ENCODE assay signal across 8 cellular contexts in the genomic region with DNA sequence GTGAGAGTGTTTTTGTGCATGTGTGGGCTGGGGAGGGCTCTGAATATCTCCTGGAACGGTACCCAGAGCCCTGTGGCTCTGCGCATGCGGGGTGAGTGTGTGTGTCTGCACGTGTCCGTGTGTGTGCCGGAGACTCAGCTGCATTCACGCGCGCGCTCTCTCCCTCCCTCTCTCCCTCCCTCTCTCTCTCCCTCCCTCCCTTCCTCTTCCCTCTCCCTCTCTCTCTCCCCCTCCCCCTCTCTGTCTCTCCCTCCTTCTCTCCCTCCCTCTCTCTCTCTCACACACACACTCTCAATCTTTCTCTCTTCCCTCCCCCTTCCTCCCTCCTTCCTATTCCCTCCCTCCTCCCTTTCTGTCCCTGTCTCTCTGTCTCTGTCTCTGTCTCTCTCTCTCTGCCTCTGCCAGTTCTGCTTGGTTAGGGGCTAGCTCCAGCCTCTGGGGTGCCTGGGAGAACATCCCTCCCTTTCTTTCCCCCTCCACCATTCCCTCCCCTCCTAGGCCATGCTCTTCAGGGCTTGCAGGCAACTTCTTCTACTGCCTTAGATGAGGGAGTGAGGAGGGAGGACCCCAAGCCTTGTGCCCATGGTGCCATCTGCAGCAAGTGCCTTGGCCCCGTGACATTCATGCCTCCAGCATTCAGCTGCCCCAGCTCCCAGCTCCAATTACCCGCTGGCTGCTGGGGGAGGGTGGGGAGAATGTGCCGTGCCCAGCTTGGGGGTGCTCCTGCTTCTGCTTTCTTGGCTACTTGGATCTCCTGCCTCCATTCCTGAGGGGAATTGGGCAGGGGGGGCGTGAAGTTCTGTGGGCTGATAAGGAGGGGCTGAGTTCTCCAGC. TPM values are rescaled to one million over a fixed set of nuclear protein-coding genes. Genes with fewer than 3 reads are reported as not detected.
DNase-seq lines count a peak whose midpoint lies in the region; ATAC-seq and TF ChIP-seq lines count a peak whose summit lies in the region.

No MANE protein-coding gene starts in this region.

- H3K4me1 Mint-ChIP-seq in activated T-helper 1 cell treated with anti-CD3 and anti-CD28 coated beads, Interleukin-12 subunit alpha, Interleukin-12 subunit beta, Interleukin-2, Interleukin-4 antibody, amounts not matched to agents 30 ng/mL and 10 ng/mL and 1 ng/mL, durations not matched to agents 14 hours and 24 hours and 36 hours (ENCODE audit: low read depth) = peaks cover 44% of the 10 kb centered on the region
- peaks cover 70% of the 10 kb centered on the region for H3K4me1 Mint-ChIP-seq in neural crest cell
- H3K4me1 Mint-ChIP-seq in stimulated activated naive CD8-positive, alpha-beta T cell treated with anti-CD3 and anti-CD28 coated beads, Interleukin-15, Interleukin-2, amounts not matched to agents 100 ng/mL and 50 ng/mL, for 24 hours (ENCODE audit: low read depth) = peaks cover 70% of the 10 kb centered on the region

- intact Hi-C loops in activated T-helper 1 cell treated with anti-CD3 and anti-CD28 coated beads, Interleukin-12 subunit alpha, Interleukin-12 subunit beta, Interleukin-2, Interleukin-4 antibody, amounts not matched to agents 30 ng/mL and 10 ng/mL and 1 ng/mL, durations not matched to agents 14 hours and 24 hours and 36 hours (cut with micrococcal nuclease) = loop anchor here (2.0 to 5.0 kb wide), 4 partner anchors 14 to 98 kb away; a partner anchor contains a TSS

- H3K36me3 Mint-ChIP-seq in activated T-helper 1 cell treated with anti-CD3 and anti-CD28 coated beads, Interleukin-12 subunit alpha, Interleukin-12 subunit beta, Interleukin-2, Interleukin-4 antibody, amounts not matched to agents 30 ng/mL and 10 ng/mL and 1 ng/mL, durations not matched to agents 14 hours and 24 hours and 36 hours (ENCODE audit: low read depth) = no peaks in the 10 kb centered on the region
- no peaks in the 10 kb centered on the region for H3K36me3 Mint-ChIP-seq in neural crest cell (ENCODE audit: low read depth)
- no peaks in the 10 kb centered on the region for H3K36me3 Mint-ChIP-seq in stimulated activated naive CD8-positive, alpha-beta T cell treated with anti-CD3 and anti-CD28 coated beads, Interleukin-15, Interleukin-2, amounts not matched to agents 100 ng/mL and 50 ng/mL, for 24 hours (ENCODE audit: low read depth)

- peaks cover 17% of the 10 kb centered on the region for H3K27me3 Mint-ChIP-seq in activated T-helper 1 cell treated with anti-CD3 and anti-CD28 coated beads, Interleukin-12 subunit alpha, Interleukin-12 subunit beta, Interleukin-2, Interleukin-4 antibody, amounts not matched to agents 30 ng/mL and 10 ng/mL and 1 ng/mL, durations not matched to agents 14 hours and 24 hours and 36 hours (ENCODE audit: insufficient read depth)
- no peaks in the 10 kb centered on the region for H3K27me3 Mint-ChIP-seq in neural crest cell (ENCODE audit: low read depth)
- H3K27me3 Mint-ChIP-seq in stimulated activated naive CD8-positive, alpha-beta T cell treated with anti-CD3 and anti-CD28 coated beads, Interleukin-15, Interleukin-2, amounts not matched to agents 100 ng/mL and 50 ng/mL, for 24 hours = no peaks in the 10 kb centered on the region

- DNase-seq in AG10803 (ENCODE audit: low read depth) = peak; percentile 90
- DNase-seq in HK-2 (ENCODE audit: unreplicated experiment) = peak; percentile 55
- DNase-seq in RKO (ENCODE audit: low spot score) = peak; percentile 82
- DNase-seq in activated T-helper 1 cell treated with anti-CD3 and anti-CD28 coated beads, Interleukin-12 subunit alpha, Interleukin-12 subunit beta, Interleukin-2, Interleukin-4 antibody, amounts not matched to agents 30 ng/mL and 10 ng/mL and 1 ng/mL, durations not matched to agents 14 hours and 24 hours and 36 hours (ENCODE audit: low spot score) = peak; percentile 55
- DNase-seq in fibroblast of peridontal ligament (ENCODE audit: extremely low read depth) = peak; percentile 89
- peak; percentile 53 for DNase-seq in neural crest cell (ENCODE audit: low read depth, low spot score)

- no peak for TF ChIP-seq CTCF in AG10803 (conservative IDR thresholded peaks at IDR 0.05; ENCODE audit: low read length)
- TF ChIP-seq CTCF in neural crest cell (conservative IDR thresholded peaks at IDR 0.05) = no peak

- H3K9me3 Mint-ChIP-seq in activated T-helper 1 cell treated with anti-CD3 and anti-CD28 coated beads, Interleukin-12 subunit alpha, Interleukin-12 subunit beta, Interleukin-2, Interleukin-4 antibody, amounts not matched to agents 30 ng/mL and 10 ng/mL and 1 ng/mL, durations not matched to agents 14 hours and 24 hours and 36 hours = no peaks in the 10 kb centered on the region
- H3K9me3 Mint-ChIP-seq in neural crest cell = no peaks in the 10 kb centered on the region
- no peaks in the 10 kb centered on the region for H3K9me3 Mint-ChIP-seq in stimulated activated naive CD8-positive, alpha-beta T cell treated with anti-CD3 and anti-CD28 coated beads, Interleukin-15, Interleukin-2, amounts not matched to agents 100 ng/mL and 50 ng/mL, for 24 hours

- peak overlapping the region; percentile 79 for H3K27ac Mint-ChIP-seq in activated T-helper 1 cell treated with anti-CD3 and anti-CD28 coated beads, Interleukin-12 subunit alpha, Interleukin-12 subunit beta, Interleukin-2, Interleukin-4 antibody, amounts not matched to agents 30 ng/mL and 10 ng/mL and 1 ng/mL, durations not matched to agents 14 hours and 24 hours and 36 hours
- peak overlapping the region; percentile 81 for H3K27ac Mint-ChIP-seq in neural crest cell (ENCODE audit: unreplicated experiment)
- H3K27ac Mint-ChIP-seq in stimulated activated naive CD8-positive, alpha-beta T cell treated with anti-CD3 and anti-CD28 coated beads, Interleukin-15, Interleukin-2, amounts not matched to agents 100 ng/mL and 50 ng/mL, for 24 hours = peak overlapping the region; percentile 94

- H3K4me3 Mint-ChIP-seq in activated T-helper 1 cell treated with anti-CD3 and anti-CD28 coated beads, Interleukin-12 subunit alpha, Interleukin-12 subunit beta, Interleukin-2, Interleukin-4 antibody, amounts not matched to agents 30 ng/mL and 10 ng/mL and 1 ng/mL, durations not matched to agents 14 hours and 24 hours and 36 hours = peak overlapping the region; percentile 77
- peak overlapping the region; percentile 85 for H3K4me3 Mint-ChIP-seq in neural crest cell
- peak overlapping the region; percentile 85 for H3K4me3 Mint-ChIP-seq in stimulated activated naive CD8-positive, alpha-beta T cell treated with anti-CD3 and anti-CD28 coated beads, Interleukin-15, Interleukin-2, amounts not matched to agents 100 ng/mL and 50 ng/mL, for 24 hours

- peak overlapping the region; percentile 41 for H3K4me3 ChIP-seq in AG10803 (ENCODE audit: low read length)

- no peak for ATAC-seq in HG03139 (IDR thresholded peaks at IDR 0.05; ENCODE audit: unreplicated experiment)

RNA-seq across cellular contexts. Expression of a gene that starts 6.4 kb away (rescaled TPM):
- total RNA-seq in activated T-helper 1 cell treated with anti-CD3 and anti-CD28 coated beads, Interleukin-12 subunit alpha, Interleukin-12 subunit beta, Interleukin-2, Interleukin-4 antibody, amounts not matched to agents 30 ng/mL and 10 ng/mL and 1 ng/mL, durations not matched to agents 14 hours and 24 hours and 36 hours = 2.9 and 3.5 TPM in 2 replicates
- total RNA-seq in neural crest cell = 15.0 and 15.3 TPM in 2 replicates

RNA-seq across cellular contexts. Expression of a gene that starts 14.9 kb away (rescaled TPM):
- total RNA-seq in activated T-helper 1 cell treated with anti-CD3 and anti-CD28 coated beads, Interleukin-12 subunit alpha, Interleukin-12 subunit beta, Interleukin-2, Interleukin-4 antibody, amounts not matched to agents 30 ng/mL and 10 ng/mL and 1 ng/mL, durations not matched to agents 14 hours and 24 hours and 36 hours = 113 and 120 TPM in 2 replicates
- total RNA-seq in neural crest cell = 147 and 154 TPM in 2 replicates

RNA-seq across cellular contexts. Expression of a gene that starts 31.3 kb away (rescaled TPM):
- 8.7 and 9.6 TPM in 2 replicates for total RNA-seq in activated T-helper 1 cell treated with anti-CD3 and anti-CD28 coated beads, Interleukin-12 subunit alpha, Interleukin-12 subunit beta, Interleukin-2, Interleukin-4 antibody, amounts not matched to agents 30 ng/mL and 10 ng/mL and 1 ng/mL, durations not matched to agents 14 hours and 24 hours and 36 hours
- total RNA-seq in neural crest cell = 2.5 and 2.8 TPM in 2 replicates

RNA-seq across cellular contexts. Expression of a gene that starts 52.6 kb away (rescaled TPM):
- total RNA-seq in activated T-helper 1 cell treated with anti-CD3 and anti-CD28 coated beads, Interleukin-12 subunit alpha, Interleukin-12 subunit beta, Interleukin-2, Interleukin-4 antibody, amounts not matched to agents 30 ng/mL and 10 ng/mL and 1 ng/mL, durations not matched to agents 14 hours and 24 hours and 36 hours = 87.6 and 88.2 TPM in 2 replicates
- 147 and 153 TPM in 2 replicates for total RNA-seq in neural crest cell

RNA-seq across cellular contexts. Expression of a gene that starts 53.9 kb away (rescaled TPM):
- not detected in 2 replicates for total RNA-seq in activated T-helper 1 cell treated with anti-CD3 and anti-CD28 coated beads, Interleukin-12 subunit alpha, Interleukin-12 subunit beta, Interleukin-2, Interleukin-4 antibody, amounts not matched to agents 30 ng/mL and 10 ng/mL and 1 ng/mL, durations not matched to agents 14 hours and 24 hours and 36 hours
- not detected in 2 replicates for total RNA-seq in neural crest cell
